8 cellular contexts compared by ENCODE assay signal in genomic region chr19:38932425-38933179, GRCh38.
DNase-seq lines count a peak whose midpoint lies in the region; ATAC-seq, FAIRE-seq and TF ChIP-seq lines count a peak whose summit lies in the region.

No MANE protein-coding gene starts in this region.

- no peaks in the 10 kb centered on the region for H3K27me3 Mint-ChIP-seq in stimulated activated memory B cell treated with anti-CD40 and anti-IgM and Interleukin-4, amounts not matched to agents 10 μg/mL and 1 μg/mL and 100 μg/mL, for 72 hours

- H3K27ac ChIP-seq in WERI-Rb-1, result no peak overlapping the region

- H3K36me3 Mint-ChIP-seq in stimulated activated memory B cell treated with anti-CD40 and anti-IgM and Interleukin-4, amounts not matched to agents 10 μg/mL and 1 μg/mL and 100 μg/mL, for 72 hours, result peaks cover 39% of the 10 kb centered on the region

- peaks cover 18% of the 10 kb centered on the region for H3K36me3 ChIP-seq in WERI-Rb-1

- DNase-seq in D721Med (ENCODE audit: insufficient read length, low spot score), result no peak
- peak; percentile 20 for DNase-seq in HS-27A (ENCODE audit: low read depth)
- DNase-seq in WERI-Rb-1, result peak; percentile 60
- peak; percentile 34 for DNase-seq in fibroblast of the conjunctiva (ENCODE audit: low read depth)
- no peak for DNase-seq in RCC 7860 (ENCODE audit: low spot score)

- no peak for ATAC-seq in stimulated activated memory B cell treated with anti-CD40 and anti-IgM and Interleukin-4, amounts not matched to agents 10 μg/mL and 1 μg/mL and 100 μg/mL, for 72 hours
- ATAC-seq in HG02852 (IDR thresholded peaks at IDR 0.05; ENCODE audit: unreplicated experiment) (no peak), HG03342 (IDR thresholded peaks at IDR 0.05; ENCODE audit: unreplicated experiment) (no peak)

- H3K9me3 ChIP-seq in WERI-Rb-1 (ENCODE audit: severe bottlenecking), result no peaks in the 10 kb centered on the region

- peak overlapping the region; percentile 36 for H3K4me3 Mint-ChIP-seq in stimulated activated memory B cell treated with anti-CD40 and anti-IgM and Interleukin-4, amounts not matched to agents 10 μg/mL and 1 μg/mL and 100 μg/mL, for 72 hours

- peak; percentile 40 for TF ChIP-seq CTCF in D721Med (IDR thresholded peaks at IDR 0.05; ENCODE audit: insufficient read depth, missing control alignments)
- peak; percentile 45 for TF ChIP-seq CTCF in WERI-Rb-1 (IDR thresholded peaks at IDR 0.05; ENCODE audit: low read depth, low read length)

- H3K27me3 ChIP-seq in WERI-Rb-1 (ENCODE audit: insufficient read depth, low read depth, severe bottlenecking), result no peaks in the 10 kb centered on the region

- H3K4me1 Mint-ChIP-seq in stimulated activated memory B cell treated with anti-CD40 and anti-IgM and Interleukin-4, amounts not matched to agents 10 μg/mL and 1 μg/mL and 100 μg/mL, for 72 hours, result peaks cover 45% of the 10 kb centered on the region

- no peak overlapping the region for H3K27ac Mint-ChIP-seq in stimulated activated memory B cell treated with anti-CD40 and anti-IgM and Interleukin-4, amounts not matched to agents 10 μg/mL and 1 μg/mL and 100 μg/mL, for 72 hours

- H3K9me3 Mint-ChIP-seq in stimulated activated memory B cell treated with anti-CD40 and anti-IgM and Interleukin-4, amounts not matched to agents 10 μg/mL and 1 μg/mL and 100 μg/mL, for 72 hours, result peaks cover 4% of the 10 kb centered on the region

- no peak overlapping the region for H3K4me3 ChIP-seq in WERI-Rb-1 (ENCODE audit: low read depth, low read length)

- FAIRE-seq in D721Med (lab: Jason Lieb, UNC), result no peak
- FAIRE-seq in RCC 7860 (lab: Jason Lieb, UNC), result no peak

Comparison
In these comparisons a context has a peak if more than half of its experiments do, and no peak if none do; other contexts are left out.
1. DNase-seq: peak in HS-27A (single experiment), WERI-Rb-1 (single experiment) and fibroblast of the conjunctiva (single experiment); none in D721Med (single experiment) and RCC 7860 (single experiment).